Comparison of ENCODE assay signal across 8 cellular contexts in genomic region chr2:181456660-181457120, GRCh38. TPM values are rescaled to one million over a fixed set of nuclear protein-coding genes. Genes with fewer than 3 reads are reported as not detected.
A peak's percentile ranks its signal among the peaks of the same experiment; 100 is the strongest.
DNase-seq lines count a peak whose midpoint lies in the region; ATAC-seq and TF ChIP-seq lines count a peak whose summit lies in the region.

No MANE protein-coding gene starts in this region.

- H3K36me3 Mint-ChIP-seq in stimulated activated memory B cell treated with anti-CD40 and anti-IgM and Interleukin-4, amounts not matched to agents 10 μg/mL and 1 μg/mL and 100 μg/mL, for 72 hours: no peaks in the 10 kb centered on the region

- H3F3A ChIP-seq in DOHH2 (ENCODE audit: control insufficient read depth, insufficient read depth): peaks cover 3% of the 10 kb centered on the region

- no peaks in the 10 kb centered on the region for H3K9me3 ChIP-seq in DOHH2 (ENCODE audit: control insufficient read depth, insufficient read depth, low read length)
- H3K9me3 ChIP-seq in ectodermal cell (ENCODE audit: control insufficient read depth, low read length): no peaks in the 10 kb centered on the region

- peaks cover 41% of the 10 kb centered on the region for H3K36me3 ChIP-seq in DOHH2 (ENCODE audit: control insufficient read depth, low read length)
- H3K36me3 ChIP-seq in ectodermal cell (ENCODE audit: control insufficient read depth, insufficient read depth, low read length): no peaks in the 10 kb centered on the region

- no peaks in the 10 kb centered on the region for H3K9me2 ChIP-seq in DOHH2 (replicated peaks; ENCODE audit: control insufficient read depth, low read length)

- peaks cover 44% of the 10 kb centered on the region for H3K79me2 ChIP-seq in DOHH2 (ENCODE audit: control insufficient read depth, low read length)

- no peak for TF ChIP-seq CTCF in DOHH2 (IDR thresholded peaks at IDR 0.05; ENCODE audit: low read depth, low read length, poor library complexity, severe bottlenecking)

- peak overlapping the region; percentile 92 for H3K4me3 Mint-ChIP-seq in stimulated activated memory B cell treated with anti-CD40 and anti-IgM and Interleukin-4, amounts not matched to agents 10 μg/mL and 1 μg/mL and 100 μg/mL, for 72 hours

- DNase-seq in KBM-7 (peak; percentile 92), mucosa of gallbladder (ENCODE audit: low spot score) (peak; percentile 53), NCI-H2107 (lab: John Stamatoyannopoulos, UW) (no peak)
- peak; percentile 45 to 61 for DNase-seq in activated CD4-positive, alpha-beta T cell treated with anti-CD3 and anti-CD28 coated beads for 4 hours

- peaks cover 58% of the 10 kb centered on the region for H3K4me1 Mint-ChIP-seq in stimulated activated memory B cell treated with anti-CD40 and anti-IgM and Interleukin-4, amounts not matched to agents 10 μg/mL and 1 μg/mL and 100 μg/mL, for 72 hours

- no peaks in the 10 kb centered on the region for H3K27me3 ChIP-seq in DOHH2 (ENCODE audit: control insufficient read depth, low read length)
- H3K27me3 ChIP-seq in ectodermal cell (ENCODE audit: control insufficient read depth, insufficient read depth, low read length, poor library complexity, severe bottlenecking): peaks cover 53% of the 10 kb centered on the region

- no peaks in the 10 kb centered on the region for H4K20me1 ChIP-seq in DOHH2 (ENCODE audit: control insufficient read depth, insufficient read depth, low read depth, low read length)

- ATAC-seq in GM21723 (IDR thresholded peaks at IDR 0.05; ENCODE audit: unreplicated experiment): peak; percentile 72
- ATAC-seq in stimulated activated memory B cell treated with anti-CD40 and anti-IgM and Interleukin-4, amounts not matched to agents 10 μg/mL and 1 μg/mL and 100 μg/mL, for 72 hours: peak; percentile 92

- peaks cover 55% of the 10 kb centered on the region for H3K4me1 ChIP-seq in DOHH2 (ENCODE audit: control insufficient read depth, low read length)
- H3K4me1 ChIP-seq in ectodermal cell (ENCODE audit: control insufficient read depth, insufficient read depth, low read length): no peaks in the 10 kb centered on the region

- H3K4me2 ChIP-seq in DOHH2 (ENCODE audit: low read length): peak overlapping the region; percentile 97

- H3K4me3 ChIP-seq in DOHH2 (ENCODE audit: low read length) (peak overlapping the region; percentile 95), ectodermal cell (ENCODE audit: insufficient read depth, low read depth, low read length) (peak overlapping the region; percentile 69)

- in situ Hi-C loops in KBM-7 (cut with MboI; ENCODE audit: low pct_unique_long_range_greater_than_20kb, low sequenced_read_pairs): no loop called here

- no peaks in the 10 kb centered on the region for H3K9me3 Mint-ChIP-seq in stimulated activated memory B cell treated with anti-CD40 and anti-IgM and Interleukin-4, amounts not matched to agents 10 μg/mL and 1 μg/mL and 100 μg/mL, for 72 hours

- H3K27ac ChIP-seq in DOHH2 (ENCODE audit: low read depth, low read length): peak overlapping the region; percentile 99
- H3K27ac ChIP-seq in ectodermal cell (ENCODE audit: insufficient read depth, low read depth, low read length, poor library complexity, severe bottlenecking): no peak overlapping the region

- no peaks in the 10 kb centered on the region for H3K27me3 Mint-ChIP-seq in stimulated activated memory B cell treated with anti-CD40 and anti-IgM and Interleukin-4, amounts not matched to agents 10 μg/mL and 1 μg/mL and 100 μg/mL, for 72 hours

- peak overlapping the region; percentile 69 for H3K27ac Mint-ChIP-seq in stimulated activated memory B cell treated with anti-CD40 and anti-IgM and Interleukin-4, amounts not matched to agents 10 μg/mL and 1 μg/mL and 100 μg/mL, for 72 hours

- WGBS in ectodermal cell, 2 experiments: 11 to 13% methylated on average over 17 of the region's 17 CpGs

RNA-seq across cellular contexts. Expression of gene ITGA4, which starts 0.5 kb away (rescaled TPM):
- polyA plus RNA-seq in ectodermal cell (2013, experiment 1 of 4): 4.3 TPM
- polyA plus RNA-seq in ectodermal cell (2013, experiment 2 of 4): 6.0 TPM
- 4.6 TPM for polyA plus RNA-seq in ectodermal cell (2013, experiment 3 of 4)
- 5.6 TPM for polyA plus RNA-seq in ectodermal cell (2013, experiment 4 of 4)
- total RNA-seq in mucosa of gallbladder: 12.3 TPM
